1 cellular context compared by ENCODE assay signal in genomic region chr10:70330671-70331070, GRCh38.
TF ChIP-seq lines count a peak whose summit lies in the region.

No MANE protein-coding gene starts in this region.

TF ChIP-seq in IMR-90, 13 proteins besides CTCF, POLR2A, EP300 and RAD21 (continued from another document):
- TF ChIP-seq USF2 (IDR thresholded peaks at IDR 0.05; ENCODE audit: low read depth, low read length), result no peak
- no peak for TF ChIP-seq RFX5 (IDR thresholded peaks at IDR 0.05; ENCODE audit: low read depth, low read length)
- no peak for TF ChIP-seq CEBPB (IDR thresholded peaks at IDR 0.05; ENCODE audit: low read depth, low read length)
